23 cellular contexts compared by ENCODE assay signal in the genomic region with DNA sequence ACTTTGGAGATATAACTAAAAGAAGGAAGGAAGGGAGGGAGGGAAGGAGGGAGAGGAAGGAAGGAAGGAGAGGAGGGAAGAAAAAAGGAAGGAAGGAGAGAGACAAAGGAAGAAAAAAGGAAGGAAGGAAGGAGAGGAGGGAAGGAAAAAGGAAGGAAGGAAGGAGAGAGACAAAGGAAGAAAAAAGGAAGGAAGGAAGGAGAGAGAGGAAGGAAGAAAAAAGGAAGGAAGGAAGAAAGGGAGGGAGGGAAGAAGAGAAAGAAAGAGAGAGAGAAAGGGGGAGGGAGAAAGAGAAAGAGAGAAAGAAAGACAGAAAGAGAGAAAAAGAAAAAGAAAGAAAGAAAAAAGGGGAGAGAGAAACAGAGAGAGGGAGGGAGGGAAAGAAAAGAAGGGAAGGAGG.
"Had no signal": no experiment of that assay in that cellular context is flagged by ENCODE, and none has a peak within 500 bp of the region (broad histone marks: within the 10 kb centered on the region; RNA-seq: fewer than 3 reads in every experiment).

No MANE protein-coding gene starts in this region.

- FAIRE-seq: colon, endothelial cell of umbilical vein, islet of Langerhans, keratinocyte had no signal

- ATAC-seq: gastrocnemius medialis, left lung, lower lobe of right lung had no signal

- H3K36me3 ChIP-seq: esophagus squamous epithelium, gastrocnemius medialis, heart right ventricle, left lung, lower lobe of right lung had no signal

- H3K4me3 Mint-ChIP-seq: mesothelial cell of epicardium had no signal

- H3K4me3 ChIP-seq: coronary artery, dorsolateral prefrontal cortex, esophagus squamous epithelium, gastrocnemius medialis, heart right ventricle, left lung, lower lobe of right lung, mucosa of descending colon had no signal

- H3K27ac ChIP-seq: coronary artery, esophagus squamous epithelium, gastrocnemius medialis, heart right ventricle, left lung, lower lobe of right lung had no signal

- DNase-seq: dermis blood vessel endothelial cell; dorsolateral prefrontal cortex; effector CD4-positive, alpha-beta T cell; effector memory CD4-positive, alpha-beta T cell; esophagus squamous epithelium; foreskin fibroblast; foreskin melanocyte; gastrocnemius medialis; glutamatergic neuron; heart right ventricle; hippocampal formation; left cardiac atrium; left lung; left ventricle myocardium superior; lower lobe of right lung; mesenchymal stem cell; mucosa of descending colon had no signal

- H3K27me3 ChIP-seq: dorsolateral prefrontal cortex, esophagus squamous epithelium, gastrocnemius medialis, heart right ventricle, left lung had no signal

- H3K9me3 ChIP-seq: esophagus squamous epithelium, gastrocnemius medialis, heart right ventricle, left lung, lower lobe of right lung had no signal

- H3K27ac Mint-ChIP-seq: mesothelial cell of epicardium had no signal

- H3K36me3 Mint-ChIP-seq: mesothelial cell of epicardium had no signal

- H3K4me1 ChIP-seq: esophagus squamous epithelium, gastrocnemius medialis, left lung, lower lobe of right lung had no signal

- H3K9me3 Mint-ChIP-seq: mesothelial cell of epicardium had no signal
